Comparison of ENCODE assay signal across 1 cellular context in the genomic region with DNA sequence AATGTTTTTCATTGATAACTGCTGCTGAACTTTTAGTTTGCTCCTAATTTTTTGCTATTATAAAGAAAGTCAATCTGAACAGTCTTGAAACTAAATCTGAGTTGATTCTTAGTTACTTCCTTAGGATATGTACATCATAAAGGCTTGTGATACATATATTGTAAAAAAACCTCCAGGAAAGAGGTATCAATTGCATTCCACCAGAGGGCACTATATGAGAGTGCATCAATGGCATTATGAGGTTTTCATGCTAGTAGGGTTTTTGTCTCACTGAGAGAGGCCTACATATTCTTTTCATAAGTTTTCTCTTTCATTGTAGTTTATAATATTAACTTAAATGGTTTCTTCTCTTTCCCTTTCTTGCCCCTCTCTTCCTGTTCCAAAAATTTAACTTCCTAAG.
TF ChIP-seq lines count a peak whose summit lies in the region.

No MANE protein-coding gene starts in this region.

TF ChIP-seq in IMR-90, 13 proteins besides CTCF, POLR2A, EP300 and RAD21 (continued from another document):
- TF ChIP-seq NFE2L2 (IDR thresholded peaks at IDR 0.05; ENCODE audit: low read depth, low read length) (no peak), MAFK (IDR thresholded peaks at IDR 0.05; ENCODE audit: low read depth, low read length) (no peak), USF2 (IDR thresholded peaks at IDR 0.05; ENCODE audit: low read depth, low read length) (no peak), MAZ (IDR thresholded peaks at IDR 0.05; ENCODE audit: borderline replicate concordance, low read depth, low read length) (no peak)
